8 cellular contexts compared by ENCODE assay signal in the genomic region with DNA sequence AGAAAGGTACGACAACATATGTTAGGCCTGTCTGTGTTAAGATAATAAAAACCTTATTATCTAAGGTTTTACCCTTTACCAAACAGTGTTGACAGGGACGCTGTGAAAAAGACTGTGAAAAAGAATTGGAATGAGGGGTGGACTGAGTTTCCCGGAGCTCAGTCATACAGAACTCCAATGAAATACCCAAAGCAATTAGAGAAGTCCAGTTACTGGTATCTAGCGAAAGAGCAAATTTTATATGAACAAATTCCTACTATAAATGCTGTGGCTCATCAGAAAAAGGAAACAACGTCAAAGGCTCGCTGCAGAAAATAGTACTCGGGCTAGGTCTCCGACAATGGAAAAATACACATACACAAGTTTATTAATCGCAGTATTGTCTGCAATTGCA. TPM values are rescaled to one million over a fixed set of nuclear protein-coding genes. Genes with fewer than 3 reads are reported as not detected.
DNase-seq lines count a peak whose midpoint lies in the region; ATAC-seq and TF ChIP-seq lines count a peak whose summit lies in the region.

No MANE protein-coding gene starts in this region.

- in situ Hi-C loops in astrocyte of the spinal cord (cut with HindIII; ENCODE audit: low sequenced_read_pairs): no loop called here

- H3K4me1 ChIP-seq in right lobe of liver (peaks cover 0 to 24% (median 10%) of the 10 kb centered on the region in 4 donors), upper lobe of right lung (peaks cover 25% of the 10 kb centered on the region)

- H3K27ac ChIP-seq in right lobe of liver (peak overlapping the region; percentile 95 to 100 (median 96)), upper lobe of right lung (peak overlapping the region; percentile 94)

- WGBS in right lobe of liver (ENCODE audit: insufficient coverage, low coverage, low lambda C conversion rate, missing lambda C conversion rate): 20% methylated on average over 9 of the region's 9 CpGs

- intact Hi-C loops in right lobe of liver (cut with DNase I): no loop called here
- intact Hi-C loops in upper lobe of right lung (cut with DNase I): no loop called here

- H3K9me3 ChIP-seq in right lobe of liver (no peaks in the 10 kb centered on the region), upper lobe of right lung (no peaks in the 10 kb centered on the region)

- peak overlapping the region; percentile 97 for H3K4me3 ChIP-seq in astrocyte of the spinal cord (ENCODE audit: low read depth, low read length)
- H3K4me3 ChIP-seq in right lobe of liver: peak overlapping the region; percentile 84 to 92 (median 86)
- H3K4me3 ChIP-seq in upper lobe of right lung: peak overlapping the region; percentile 86

- peak; percentile 30 for DNase-seq in DMS 273 treated with DMSO at 0.1 percent for 48 hours (lab: John Stamatoyannopoulos, UW)
- no peak for DNase-seq in astrocyte of the spinal cord (ENCODE audit: low read depth, low spot score)
- no peak for DNase-seq in right lobe of liver
- DNase-seq in upper lobe of right lung: no peak
- DNase-seq in NCI-H774 (lab: John Stamatoyannopoulos, UW): no peak
- DNase-seq in NCI-H2029 treated with DMSO at 0.1 percent for 48 hours (lab: John Stamatoyannopoulos, UW): no peak
- DNase-seq in retina: no peak

- no peak for TF ChIP-seq POLR2A in right lobe of liver (IDR thresholded peaks at IDR 0.05)

- H3K27me3 ChIP-seq in right lobe of liver: no peaks in the 10 kb centered on the region
- H3K27me3 ChIP-seq in upper lobe of right lung: no peaks in the 10 kb centered on the region

- H3K36me3 ChIP-seq in right lobe of liver (peaks cover 0 to 7% (median 1%) of the 10 kb centered on the region in 4 donors), upper lobe of right lung (peaks cover 11% of the 10 kb centered on the region)

- no peak for TF ChIP-seq CTCF in astrocyte of the spinal cord (IDR thresholded peaks at IDR 0.05; ENCODE audit: low read depth, low read length)
- no peak for TF ChIP-seq CTCF in right lobe of liver (IDR thresholded peaks at IDR 0.05)
- TF ChIP-seq CTCF in upper lobe of right lung (IDR thresholded peaks at IDR 0.05): no peak

- peak; percentile 7 for ATAC-seq in HG03175 (IDR thresholded peaks at IDR 0.05; ENCODE audit: unreplicated experiment)
- ATAC-seq in right lobe of liver: peak; percentile 7 to 33 (median 15)
- ATAC-seq in upper lobe of right lung: no peak

RNA-seq across cellular contexts. Expression of gene RBBP5, which starts 0.7 kb away (rescaled TPM):
- total RNA-seq in right lobe of liver: 10 to 100 TPM in 3 of 6 experiments, 1 to 10 TPM in 3; 8.7 to 12.3 (median 10.0) TPM
- 16.6 TPM for total RNA-seq in upper lobe of right lung

RNA-seq across cellular contexts. Expression of gene TMEM81, which starts 38.2 kb away (rescaled TPM):
- 1 to 10 TPM in 5 of 6 experiments, under 1 TPM in 1; 0.49 to 2.7 (median 1.8) TPM for total RNA-seq in right lobe of liver
- 3.5 TPM for total RNA-seq in upper lobe of right lung
